ENCODE assay signal across 1 cellular context in genomic region chr19:18417250-18418033, GRCh38.
TF ChIP-seq lines count a peak whose summit lies in the region.

No MANE protein-coding gene starts in this region.

TF ChIP-seq in GM12878, 131 proteins besides CTCF, POLR2A, EP300 and RAD21 (continued from another document):
- TF ChIP-seq SIN3A (IDR thresholded peaks at IDR 0.05; ENCODE audit: low read depth, low read length) (no peak), SMAD1 (IDR thresholded peaks at IDR 0.05; ENCODE audit: low read depth, partially characterized antibody) (no peak), ZBTB33 (IDR thresholded peaks at IDR 0.05) (no peak), ZNF274 (IDR thresholded peaks at IDR 0.05; ENCODE audit: insufficient read depth, insufficient read length) (no peak), SMC3 (IDR thresholded peaks at IDR 0.05; ENCODE audit: borderline replicate concordance, low read length) (no peak), CHD4 (IDR thresholded peaks at IDR 0.05) (no peak), TARDBP (IDR thresholded peaks at IDR 0.05; ENCODE audit: borderline replicate concordance) (no peak), E4F1 (IDR thresholded peaks at IDR 0.05; ENCODE audit: borderline replicate concordance, partially characterized antibody) (no peak), MEF2A (IDR thresholded peaks at IDR 0.05; ENCODE audit: insufficient read depth, low read depth, low read length) (no peak), BCL11A (IDR thresholded peaks at IDR 0.05; ENCODE audit: low read depth, low read length) (no peak), FOXK2 (IDR thresholded peaks at IDR 0.05) (no peak), NR2F1 (conservative IDR thresholded peaks at IDR 0.05) (peak; percentile 17; the same call in 1 of the 2 replicates)
TF ChIP-seq in GM12878: peak in this region for 26.
